ENCODE assay signal across 10 cellular contexts in genomic region chr6:143399176-143399575, GRCh38.
"Had no signal": no experiment of that assay in that cellular context is flagged by ENCODE, and none has a peak within 500 bp of the region (broad histone marks: within the 10 kb centered on the region; RNA-seq: fewer than 3 reads in every experiment).

No MANE protein-coding gene starts in this region.

- DNase-seq: activated CD4-positive, CD25-positive, alpha-beta regulatory T cell treated with anti-CD3 and anti-CD28 coated beads, Interleukin-2, amount 50 U/mL, for 72 hours; activated naive CD4-positive, alpha-beta T cell; activated naive CD8-positive, alpha-beta T cell treated with anti-CD3 and anti-CD28 coated beads, Interleukin-2, amount 10 ng/mL, durations not matched to agents 7 days and 5 days; activated T-cell treated with anti-CD3 and anti-CD28 coated beads for 4 hours; stimulated activated CD4-positive, alpha-beta T cell treated with anti-CD3 and anti-CD28 coated beads, Interleukin-12 subunit alpha, Interleukin-12 subunit beta, amount 100 ng/mL, for 4 hours; stimulated activated CD4-positive, alpha-beta T cell treated with anti-CD3 and anti-CD28 coated beads, Interleukin-2, amount 100 ng/mL, for 24 hours; T-helper 1 cell; uterus had no signal

- H3K36me3 ChIP-seq: neutrophil, uterus had no signal

- H3K27me3 ChIP-seq: neutrophil, uterus had no signal

- H3K27ac ChIP-seq: neutrophil, uterus had no signal

- H3K4me3 ChIP-seq: uterus had no signal

- ATAC-seq: esophagus mucosa had no signal

- H3K4me1 ChIP-seq: uterus had no signal

- H3K9me3 ChIP-seq: neutrophil, uterus had no signal
